19 cellular contexts compared by ENCODE assay signal in genomic region chr17:58384900-58385299, GRCh38. TPM values are rescaled to one million over a fixed set of nuclear protein-coding genes. Genes with fewer than 3 reads are reported as not detected.
DNase-seq lines count a peak whose midpoint lies in the region; ATAC-seq and TF ChIP-seq lines count a peak whose summit lies in the region.
"Had no signal": no experiment of that assay in that cellular context is flagged by ENCODE, and none has a peak within 500 bp of the region (broad histone marks: within the 10 kb centered on the region; RNA-seq: fewer than 3 reads in every experiment).

No MANE protein-coding gene starts in this region.

- H3K36me3 ChIP-seq in cardiac muscle cell, result no peaks in the 10 kb centered on the region
- H3K36me3 ChIP-seq: BE2C, SJSA1 had no signal

- H3K27ac ChIP-seq in cardiac muscle cell, result peak overlapping the region; percentile 12
- H3K27ac ChIP-seq: SJSA1 had no signal

- DNase-seq in cardiac muscle cell (ENCODE audit: low read depth in 1 of 2, low spot score in 1 of 2), result no peak
- DNase-seq in Right ventricle myocardium superior, result no peak
- no peak for DNase-seq in activated T-helper 2 cell treated with anti-CD3 and anti-CD28 coated beads, Interferon-gamma antibody, Interleukin-2, Interleukin-4, amounts not matched to agents 10 μg/mL and 5 μg/mL and 100 μg/mL, durations not matched to agents 14 hours and 24 hours and 36 hours (ENCODE audit: low spot score)
- peak; percentile 24 for DNase-seq in medulla oblongata (ENCODE audit: extremely low spot score)
- DNase-seq in T-helper 9 cell, result no peak
- DNase-seq: BE2C; CD8-positive, alpha-beta T cell; DMS 273 treated with DMSO at 0.1 percent for 48 hours; KG1; NCI-H1105 treated with DMSO at 0.1 percent for 48 hours; NCI-H187 treated with DMSO at 0.1 percent for 48 hours; NCI-H510A; RPMI8226 had no signal

- no peaks in the 10 kb centered on the region for H3K9me3 ChIP-seq in cardiac muscle cell (ENCODE audit: low read depth)
- H3K9me3 ChIP-seq: BE2C, SJSA1 had no signal

- H3K4me3 ChIP-seq in cardiac muscle cell, result no peak overlapping the region
- H3K4me3 ChIP-seq: GM23338, SJSA1 had no signal

- no peaks in the 10 kb centered on the region for H3K27me3 Mint-ChIP-seq in activated T-helper 2 cell treated with anti-CD3 and anti-CD28 coated beads, Interferon-gamma antibody, Interleukin-2, Interleukin-4, amounts not matched to agents 10 μg/mL and 5 μg/mL and 100 μg/mL, durations not matched to agents 14 hours and 24 hours and 36 hours (ENCODE audit: low read depth)

- no peak for TF ChIP-seq CTCF in cardiac muscle cell (IDR thresholded peaks at IDR 0.05; ENCODE audit: low read depth, low read length)

- H3K4me1 Mint-ChIP-seq in activated T-helper 2 cell treated with anti-CD3 and anti-CD28 coated beads, Interferon-gamma antibody, Interleukin-2, Interleukin-4, amounts not matched to agents 10 μg/mL and 5 μg/mL and 100 μg/mL, durations not matched to agents 14 hours and 24 hours and 36 hours (ENCODE audit: low read depth), result peaks cover 74% of the 10 kb centered on the region

- H3K27me3 ChIP-seq in cardiac muscle cell, result no peaks in the 10 kb centered on the region

- ATAC-seq in Right ventricle myocardium superior (ENCODE audit: poor library complexity), result no peak
- ATAC-seq in HG02642 (IDR thresholded peaks at IDR 0.05; ENCODE audit: poor library complexity, unreplicated experiment), result no peak
- no peak for ATAC-seq in HG03439 (IDR thresholded peaks at IDR 0.05; ENCODE audit: unreplicated experiment)
- ATAC-seq: CD8-positive, alpha-beta T cell; GM23338 had no signal

- intact Hi-C loops in Right ventricle myocardium superior (cut with DNase I), result no loop called here
- intact Hi-C loops in activated T-helper 2 cell treated with anti-CD3 and anti-CD28 coated beads, Interferon-gamma antibody, Interleukin-2, Interleukin-4, amounts not matched to agents 10 μg/mL and 5 μg/mL and 100 μg/mL, durations not matched to agents 14 hours and 24 hours and 36 hours (cut with micrococcal nuclease), result no loop called here

- H3K27ac Mint-ChIP-seq in activated T-helper 2 cell treated with anti-CD3 and anti-CD28 coated beads, Interferon-gamma antibody, Interleukin-2, Interleukin-4, amounts not matched to agents 10 μg/mL and 5 μg/mL and 100 μg/mL, durations not matched to agents 14 hours and 24 hours and 36 hours, result peak overlapping the region; percentile 34
- H3K27ac Mint-ChIP-seq: CD8-positive, alpha-beta T cell; GM23338 had no signal

- H3K9me3 Mint-ChIP-seq in activated T-helper 2 cell treated with anti-CD3 and anti-CD28 coated beads, Interferon-gamma antibody, Interleukin-2, Interleukin-4, amounts not matched to agents 10 μg/mL and 5 μg/mL and 100 μg/mL, durations not matched to agents 14 hours and 24 hours and 36 hours, result no peaks in the 10 kb centered on the region
- H3K9me3 Mint-ChIP-seq: CD8-positive, alpha-beta T cell; GM23338 had no signal

- H3K36me3 Mint-ChIP-seq in activated T-helper 2 cell treated with anti-CD3 and anti-CD28 coated beads, Interferon-gamma antibody, Interleukin-2, Interleukin-4, amounts not matched to agents 10 μg/mL and 5 μg/mL and 100 μg/mL, durations not matched to agents 14 hours and 24 hours and 36 hours (ENCODE audit: low read depth), result peaks cover 34% of the 10 kb centered on the region
- H3K36me3 Mint-ChIP-seq: CD8-positive, alpha-beta T cell had no signal

- H3K4me3 Mint-ChIP-seq in activated T-helper 2 cell treated with anti-CD3 and anti-CD28 coated beads, Interferon-gamma antibody, Interleukin-2, Interleukin-4, amounts not matched to agents 10 μg/mL and 5 μg/mL and 100 μg/mL, durations not matched to agents 14 hours and 24 hours and 36 hours (ENCODE audit: low read depth), result no peak overlapping the region
- H3K4me3 Mint-ChIP-seq: CD8-positive, alpha-beta T cell; GM23338 had no signal

- H3K4me1 ChIP-seq in cardiac muscle cell (ENCODE audit: low read depth), result peaks cover 23% of the 10 kb centered on the region
- H3K4me1 ChIP-seq: BE2C, SJSA1 had no signal

RNA-seq across cellular contexts. Expression of gene RNF43, which starts 32.4 kb away (rescaled TPM):
- 8.6 and 8.7 TPM in 2 replicates for total RNA-seq in cardiac muscle cell
- 5.0 and 9.4 TPM in 2 replicates for polyA plus RNA-seq in cardiac muscle cell
- 3.8 TPM for total RNA-seq in Right ventricle myocardium superior
- total RNA-seq in activated T-helper 2 cell treated with anti-CD3 and anti-CD28 coated beads, Interferon-gamma antibody, Interleukin-2, Interleukin-4, amounts not matched to agents 10 μg/mL and 5 μg/mL and 100 μg/mL, durations not matched to agents 14 hours and 24 hours and 36 hours, result 20.5 and 23.9 TPM in 2 replicates
- polyA plus RNA-seq: AG04450 had no signal

RNA-seq across cellular contexts. Expression of gene SUPT4H1, which starts 32.9 kb away (rescaled TPM):
- total RNA-seq in cardiac muscle cell (94.6 and 152 TPM in 2 replicates), Right ventricle myocardium superior (59.2 TPM)
- 97.9 and 102 TPM in 2 replicates for polyA plus RNA-seq in cardiac muscle cell
- 153 and 160 TPM in 2 replicates for total RNA-seq in activated T-helper 2 cell treated with anti-CD3 and anti-CD28 coated beads, Interferon-gamma antibody, Interleukin-2, Interleukin-4, amounts not matched to agents 10 μg/mL and 5 μg/mL and 100 μg/mL, durations not matched to agents 14 hours and 24 hours and 36 hours

RNA-seq across cellular contexts. Expression of gene TSPOAP1, which starts 56.3 kb away (rescaled TPM):
- total RNA-seq in cardiac muscle cell (45.1 and 92.1 TPM in 2 replicates), Right ventricle myocardium superior (13.6 TPM)
- 77.5 and 85.3 TPM in 2 replicates for polyA plus RNA-seq in cardiac muscle cell
- total RNA-seq in activated T-helper 2 cell treated with anti-CD3 and anti-CD28 coated beads, Interferon-gamma antibody, Interleukin-2, Interleukin-4, amounts not matched to agents 10 μg/mL and 5 μg/mL and 100 μg/mL, durations not matched to agents 14 hours and 24 hours and 36 hours, result 21.9 and 22.3 TPM in 2 replicates
- total RNA-seq: MCF 10A had no signal
